ENCODE assay signal across 2 cellular contexts in genomic region chr17:33444731-33445130, GRCh38.
A peak's percentile ranks its signal among the peaks of the same experiment; 100 is the strongest.
TF ChIP-seq lines count a peak whose summit lies in the region.

No MANE protein-coding gene starts in this region.

TF ChIP-seq in GM12878, 131 proteins besides CTCF, POLR2A, EP300 and RAD21 (continued from another document):
- TF ChIP-seq ZBTB40 (IDR thresholded peaks at IDR 0.05; ENCODE audit: borderline replicate concordance) = peak; percentile 45; the same call in 1 of the 2 replicates

TF ChIP-seq in K562, 482 proteins besides CTCF, POLR2A, EP300 and RAD21:
- TF ChIP-seq ZBTB40 (IDR thresholded peaks at IDR 0.05) (peak; percentile 90), ZBTB40 (CRISPR knock-in tag; IDR thresholded peaks at IDR 0.05) (no peak; the same call in 1 of the 2 replicates), ZNF592 (IDR thresholded peaks at IDR 0.05) (no peak)
